Comparison of ENCODE assay signal across 30 cellular contexts in the genomic region with DNA sequence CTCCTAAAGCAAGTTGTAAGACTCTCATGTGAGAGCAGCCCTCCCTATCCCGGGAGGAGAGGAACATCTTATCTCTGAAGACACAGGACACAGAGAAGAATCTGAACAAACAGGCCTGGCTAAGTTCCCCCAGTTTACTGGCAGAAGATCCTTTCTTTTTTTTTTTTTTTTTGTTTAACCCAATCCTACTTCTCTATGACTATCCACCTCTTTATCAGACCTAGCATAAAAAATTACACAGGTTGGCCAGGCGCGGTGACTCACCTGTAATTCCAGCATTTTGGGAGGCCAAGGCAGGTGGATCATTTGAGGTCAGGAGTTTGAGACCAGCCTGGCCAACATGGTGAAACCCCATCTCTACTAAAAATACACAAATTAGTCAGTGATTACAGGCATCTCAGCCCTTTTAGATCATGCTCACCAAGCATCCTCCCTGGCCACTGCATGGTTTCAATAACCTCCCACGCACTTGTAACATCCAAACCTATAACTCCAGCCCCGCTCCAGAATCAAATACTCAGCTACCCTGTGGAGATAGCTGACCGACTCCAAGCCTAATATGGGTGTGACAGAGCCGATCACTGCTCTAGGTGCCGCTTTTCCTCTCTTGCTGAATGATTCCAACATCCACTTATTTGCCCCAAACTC. TPM values are rescaled to one million over a fixed set of nuclear protein-coding genes. Genes with fewer than 3 reads are reported as not detected.
"Had no signal": no experiment of that assay in that cellular context is flagged by ENCODE, and none has a peak within 500 bp of the region (broad histone marks: within the 10 kb centered on the region; RNA-seq: fewer than 3 reads in every experiment).

No MANE protein-coding gene starts in this region.

- H3K27ac Mint-ChIP-seq: activated CD4-positive, alpha-beta memory T cell treated with anti-CD3 and anti-CD28 coated beads for 36 hours; activated CD4-positive, alpha-beta T cell treated with anti-CD3 and anti-CD28 coated beads, Interleukin-2, amount 10 ng/mL, durations not matched to agents 7 days and 5 days; activated naive CD8-positive, alpha-beta T cell treated with anti-CD3 and anti-CD28 coated beads, Interleukin-2, amount 10 ng/mL, durations not matched to agents 7 days and 5 days; activated T-cell treated with anti-CD3 and anti-CD28 coated beads, Interleukin-2, amount 50 U/mL, for 72 hours; activated T-helper 2 cell treated with anti-CD3 and anti-CD28 coated beads, Interferon-gamma antibody, Interleukin-2, Interleukin-4, amounts not matched to agents 10 μg/mL and 5 μg/mL and 100 μg/mL, durations not matched to agents 14 hours and 24 hours and 36 hours; T-helper 17 cell had no signal

- H3K27me3 Mint-ChIP-seq: activated naive CD8-positive, alpha-beta T cell treated with anti-CD3 and anti-CD28 coated beads, Interleukin-2, amount 10 ng/mL, durations not matched to agents 7 days and 5 days had no signal

- H3K4me1 Mint-ChIP-seq: activated CD4-positive, alpha-beta T cell treated with anti-CD3 and anti-CD28 coated beads, Interleukin-2, amount 10 ng/mL, durations not matched to agents 7 days and 5 days; activated naive CD8-positive, alpha-beta T cell treated with anti-CD3 and anti-CD28 coated beads, Interleukin-2, amount 10 ng/mL, durations not matched to agents 7 days and 5 days; T-helper 17 cell had no signal

- H3K36me3 ChIP-seq: adrenal gland, breast epithelium had no signal

- H3K9me3 Mint-ChIP-seq: activated CD4-positive, alpha-beta memory T cell treated with anti-CD3 and anti-CD28 coated beads for 36 hours; activated CD4-positive, alpha-beta T cell treated with anti-CD3 and anti-CD28 coated beads, Interleukin-2, amount 10 ng/mL, durations not matched to agents 7 days and 5 days; activated naive CD8-positive, alpha-beta T cell treated with anti-CD3 and anti-CD28 coated beads, Interleukin-2, amount 10 ng/mL, durations not matched to agents 7 days and 5 days; activated T-cell treated with anti-CD3 and anti-CD28 coated beads, Interleukin-2, amount 50 U/mL, for 72 hours; activated T-helper 2 cell treated with anti-CD3 and anti-CD28 coated beads, Interferon-gamma antibody, Interleukin-2, Interleukin-4, amounts not matched to agents 10 μg/mL and 5 μg/mL and 100 μg/mL, durations not matched to agents 14 hours and 24 hours and 36 hours had no signal

- DNase-seq: activated CD4-positive, alpha-beta memory T cell treated with anti-CD3 and anti-CD28 coated beads for 36 hours; activated CD4-positive, alpha-beta T cell treated with anti-CD3 and anti-CD28 coated beads, Interleukin-2, amount 10 ng/mL, durations not matched to agents 7 days and 5 days; activated CD4-positive, CD25-positive, alpha-beta regulatory T cell; activated gamma-delta T cell treated with Interleukin-2 at 50 U/mL for 16 hours; activated naive CD4-positive, alpha-beta T cell treated with anti-CD3 and anti-CD28 coated beads, Interleukin-2, amount 50 U/mL, for 16 hours; activated naive CD8-positive, alpha-beta T cell treated with anti-CD3 and anti-CD28 coated beads, Interleukin-2, amount 10 ng/mL, durations not matched to agents 7 days and 5 days; activated T-cell treated with anti-CD3 and anti-CD28 coated beads for 4 hours; activated T-cell treated with anti-CD3 and anti-CD28 coated beads, Interleukin-2, amount 50 U/mL, for 72 hours; adrenal gland; anterior cingulate cortex; central memory CD4-positive, alpha-beta T cell; NCI-H1092; NCI-H1417; NCI-H1930; NCI-H2171; NCI-H2227 treated with DMSO at 0.1 percent for 48 hours; NCI-H510A; NCI-H526 treated with DMSO at 0.1 percent for 48 hours; NCI-H82; SIG-M5; T-helper 17 cell; T1000 had no signal

- H3K9me3 ChIP-seq: adrenal gland, breast epithelium had no signal

- H3K4me3 Mint-ChIP-seq: activated CD4-positive, alpha-beta memory T cell treated with anti-CD3 and anti-CD28 coated beads for 36 hours; activated CD4-positive, alpha-beta T cell treated with anti-CD3 and anti-CD28 coated beads, Interleukin-2, amount 10 ng/mL, durations not matched to agents 7 days and 5 days; activated naive CD8-positive, alpha-beta T cell treated with anti-CD3 and anti-CD28 coated beads, Interleukin-2, amount 10 ng/mL, durations not matched to agents 7 days and 5 days; activated T-cell treated with anti-CD3 and anti-CD28 coated beads, Interleukin-2, amount 50 U/mL, for 72 hours; T-helper 17 cell had no signal

- H3K4me1 ChIP-seq: adrenal gland, breast epithelium had no signal

- H3K27ac ChIP-seq: adrenal gland, breast epithelium, KMS-11, VCaP had no signal

- ATAC-seq: activated T-cell treated with anti-CD3 and anti-CD28 coated beads, Interleukin-2, amount 50 U/mL, for 72 hours; T-helper 17 cell had no signal

- H3K4me3 ChIP-seq: adrenal gland, breast epithelium had no signal

- H3K27me3 ChIP-seq: adrenal gland had no signal

- H3K36me3 Mint-ChIP-seq: activated CD4-positive, alpha-beta memory T cell treated with anti-CD3 and anti-CD28 coated beads for 36 hours; activated naive CD8-positive, alpha-beta T cell treated with anti-CD3 and anti-CD28 coated beads, Interleukin-2, amount 10 ng/mL, durations not matched to agents 7 days and 5 days had no signal

RNA-seq across cellular contexts. Expression of gene MUC16, which starts 27.3 kb away (rescaled TPM):
- total RNA-seq: activated CD4-positive, alpha-beta memory T cell treated with anti-CD3 and anti-CD28 coated beads for 36 hours; activated CD4-positive, alpha-beta T cell treated with anti-CD3 and anti-CD28 coated beads, Interleukin-2, amount 10 ng/mL, durations not matched to agents 7 days and 5 days; activated CD8-positive, alpha-beta memory T cell treated with anti-CD3 and anti-CD28 coated beads for 36 hours; activated T-helper 2 cell treated with anti-CD3 and anti-CD28 coated beads, Interferon-gamma antibody, Interleukin-2, Interleukin-4, amounts not matched to agents 10 μg/mL and 5 μg/mL and 100 μg/mL, durations not matched to agents 14 hours and 24 hours and 36 hours; chondrocyte; RPMI7951 had no signal

RNA-seq across cellular contexts. Expression of gene OR1M1, which starts 49.3 kb away (rescaled TPM):
- total RNA-seq: activated CD4-positive, alpha-beta memory T cell treated with anti-CD3 and anti-CD28 coated beads for 36 hours; activated CD4-positive, alpha-beta T cell treated with anti-CD3 and anti-CD28 coated beads, Interleukin-2, amount 10 ng/mL, durations not matched to agents 7 days and 5 days; activated CD8-positive, alpha-beta memory T cell treated with anti-CD3 and anti-CD28 coated beads for 36 hours; activated naive CD8-positive, alpha-beta T cell treated with anti-CD3 and anti-CD28 coated beads, Interleukin-2, amount 10 ng/mL, durations not matched to agents 7 days and 5 days; activated T-cell treated with anti-CD3 and anti-CD28 coated beads, Interleukin-2, amount 50 U/mL, for 72 hours; activated T-helper 2 cell treated with anti-CD3 and anti-CD28 coated beads, Interferon-gamma antibody, Interleukin-2, Interleukin-4, amounts not matched to agents 10 μg/mL and 5 μg/mL and 100 μg/mL, durations not matched to agents 14 hours and 24 hours and 36 hours; adrenal gland; breast epithelium; chondrocyte; MCF 10A; RPMI7951; T-helper 17 cell had no signal
